In the genomic region with DNA sequence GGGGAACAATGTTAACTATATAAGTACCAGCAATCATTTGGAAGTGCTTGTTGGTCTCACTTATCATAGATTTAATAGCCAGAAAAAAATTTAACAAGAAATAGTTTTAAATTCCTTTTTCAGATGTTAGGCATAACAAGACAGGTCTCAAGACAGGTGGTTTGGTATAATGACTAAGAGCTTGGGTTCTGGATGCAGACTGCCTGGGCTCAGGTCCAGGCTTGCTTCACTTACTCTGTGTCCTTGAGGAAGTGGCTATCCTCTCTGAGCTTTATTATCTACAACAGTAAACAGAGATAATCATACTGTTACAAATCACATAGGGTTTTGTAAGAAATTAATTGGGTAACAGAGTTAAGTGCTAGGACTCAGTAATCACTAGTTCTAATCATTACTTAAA, we compare ENCODE assay signal across 35 cellular contexts.
"Had no signal": no experiment of that assay in that cellular context is flagged by ENCODE, and none has a peak within 500 bp of the region (broad histone marks: within the 10 kb centered on the region; RNA-seq: fewer than 3 reads in every experiment).

No MANE protein-coding gene starts in this region.

- H3K4me3 ChIP-seq: ascending aorta, K562, Peyer's patch had no signal

- H3K27ac ChIP-seq: ascending aorta, Peyer's patch, VCaP had no signal

- H3K27me3 Mint-ChIP-seq: activated B cell treated with CpG ODN at 0.5 μM for 24 hours; activated CD4-positive, alpha-beta memory T cell treated with anti-CD3 and anti-CD28 coated beads for 36 hours; activated naive CD4-positive, alpha-beta T cell treated with anti-CD3 and anti-CD28 coated beads, Interleukin-2, amount 10 ng/mL, durations not matched to agents 7 days and 5 days; activated naive CD8-positive, alpha-beta T cell; activated naive CD8-positive, alpha-beta T cell treated with anti-CD3 and anti-CD28 coated beads, Interleukin-2, amount 50 U/mL, for 24 hours had no signal

- H3K4me3 Mint-ChIP-seq: activated B cell treated with CpG ODN at 0.5 μM for 24 hours; activated CD4-positive, alpha-beta memory T cell treated with anti-CD3 and anti-CD28 coated beads for 36 hours; activated naive CD4-positive, alpha-beta T cell treated with anti-CD3 and anti-CD28 coated beads, Interleukin-2, amount 10 ng/mL, durations not matched to agents 7 days and 5 days; activated naive CD8-positive, alpha-beta T cell; activated naive CD8-positive, alpha-beta T cell treated with anti-CD3 and anti-CD28 coated beads, Interleukin-2, amount 50 U/mL, for 24 hours; activated T-cell treated with anti-CD3 and anti-CD28 coated beads, Interleukin-2, amount 50 U/mL, for 4 hours; activated T-helper 1 cell treated with anti-CD3 and anti-CD28 coated beads, Interleukin-12 subunit alpha, Interleukin-12 subunit beta, Interleukin-2, Interleukin-4 antibody, amounts not matched to agents 30 ng/mL and 10 ng/mL and 1 ng/mL, durations not matched to agents 14 hours and 24 hours and 36 hours had no signal

- H3K27ac Mint-ChIP-seq: activated B cell treated with CpG ODN at 0.5 μM for 24 hours; activated CD4-positive, alpha-beta memory T cell treated with anti-CD3 and anti-CD28 coated beads for 36 hours; activated naive CD4-positive, alpha-beta T cell treated with anti-CD3 and anti-CD28 coated beads, Interleukin-2, amount 10 ng/mL, durations not matched to agents 7 days and 5 days; activated naive CD8-positive, alpha-beta T cell; activated naive CD8-positive, alpha-beta T cell treated with anti-CD3 and anti-CD28 coated beads, Interleukin-2, amount 50 U/mL, for 24 hours; activated T-helper 1 cell treated with anti-CD3 and anti-CD28 coated beads, Interleukin-12 subunit alpha, Interleukin-12 subunit beta, Interleukin-2, Interleukin-4 antibody, amounts not matched to agents 30 ng/mL and 10 ng/mL and 1 ng/mL, durations not matched to agents 14 hours and 24 hours and 36 hours had no signal

- DNase-seq: activated B cell treated with CpG ODN at 0.5 μM for 24 hours; activated CD4-positive, alpha-beta memory T cell treated with anti-CD3 and anti-CD28 coated beads for 36 hours; activated CD4-positive, alpha-beta T cell treated with anti-CD3 and anti-CD28 coated beads for 4 hours; activated CD4-positive, alpha-beta T cell treated with anti-CD3 and anti-CD28 coated beads, Interleukin-2, amount 50 U/mL, for 1 hour; activated CD4-positive, CD25-positive, alpha-beta regulatory T cell treated with anti-CD3 and anti-CD28 coated beads, Interleukin-2, amount 50 U/mL, for 72 hours; activated CD8-positive, alpha-beta memory T cell treated with anti-CD3 and anti-CD28 coated beads, Interleukin-2, amount 50 U/mL, for 4 hours; activated effector memory CD4-positive, alpha-beta T cell treated with Interleukin-2 at 50 U/mL for 16 hours; activated naive CD4-positive, alpha-beta T cell treated with anti-CD3 and anti-CD28 coated beads, Interleukin-2, amount 10 ng/mL, durations not matched to agents 7 days and 5 days; activated naive CD8-positive, alpha-beta T cell treated with anti-CD3 and anti-CD28 coated beads, Interleukin-2, amount 50 U/mL, for 24 hours; activated T-cell treated with anti-CD3 and anti-CD28 coated beads for 4 hours; activated T-cell treated with anti-CD3 and anti-CD28 coated beads, Interleukin-2, amount 50 U/mL, for 4 hours; amygdala; caudate nucleus; cerebellar nuclear complex; NCI-H1048; NCI-H1105 treated with DMSO at 0.1 percent for 48 hours; NCI-H1436; NCI-H1694; NCI-H1930; NCI-H2081 treated with DMSO at 0.1 percent for 48 hours; NCI-H345; NCI-H524 treated with DMSO at 0.1 percent for 48 hours; PC-3; Peyer's patch; Right ventricle myocardium superior; RPMI8226; SW 1271; T-helper 1 cell; T-helper 2 cell; T-helper 9 cell had no signal

- H3K36me3 Mint-ChIP-seq: activated CD4-positive, alpha-beta memory T cell treated with anti-CD3 and anti-CD28 coated beads for 36 hours; activated naive CD4-positive, alpha-beta T cell treated with anti-CD3 and anti-CD28 coated beads, Interleukin-2, amount 10 ng/mL, durations not matched to agents 7 days and 5 days; activated naive CD8-positive, alpha-beta T cell had no signal

- H3K4me1 Mint-ChIP-seq: activated B cell treated with CpG ODN at 0.5 μM for 24 hours; activated naive CD4-positive, alpha-beta T cell treated with anti-CD3 and anti-CD28 coated beads, Interleukin-2, amount 10 ng/mL, durations not matched to agents 7 days and 5 days; activated naive CD8-positive, alpha-beta T cell treated with anti-CD3 and anti-CD28 coated beads, Interleukin-2, amount 50 U/mL, for 24 hours had no signal

- ATAC-seq: activated naive CD8-positive, alpha-beta T cell treated with anti-CD3 and anti-CD28 coated beads, Interleukin-2, amount 50 U/mL, for 24 hours; activated T-cell treated with anti-CD3 and anti-CD28 coated beads, Interleukin-2, amount 50 U/mL, for 4 hours; K562; PC-3 had no signal
